25 cellular contexts compared by ENCODE assay signal in the genomic region with DNA sequence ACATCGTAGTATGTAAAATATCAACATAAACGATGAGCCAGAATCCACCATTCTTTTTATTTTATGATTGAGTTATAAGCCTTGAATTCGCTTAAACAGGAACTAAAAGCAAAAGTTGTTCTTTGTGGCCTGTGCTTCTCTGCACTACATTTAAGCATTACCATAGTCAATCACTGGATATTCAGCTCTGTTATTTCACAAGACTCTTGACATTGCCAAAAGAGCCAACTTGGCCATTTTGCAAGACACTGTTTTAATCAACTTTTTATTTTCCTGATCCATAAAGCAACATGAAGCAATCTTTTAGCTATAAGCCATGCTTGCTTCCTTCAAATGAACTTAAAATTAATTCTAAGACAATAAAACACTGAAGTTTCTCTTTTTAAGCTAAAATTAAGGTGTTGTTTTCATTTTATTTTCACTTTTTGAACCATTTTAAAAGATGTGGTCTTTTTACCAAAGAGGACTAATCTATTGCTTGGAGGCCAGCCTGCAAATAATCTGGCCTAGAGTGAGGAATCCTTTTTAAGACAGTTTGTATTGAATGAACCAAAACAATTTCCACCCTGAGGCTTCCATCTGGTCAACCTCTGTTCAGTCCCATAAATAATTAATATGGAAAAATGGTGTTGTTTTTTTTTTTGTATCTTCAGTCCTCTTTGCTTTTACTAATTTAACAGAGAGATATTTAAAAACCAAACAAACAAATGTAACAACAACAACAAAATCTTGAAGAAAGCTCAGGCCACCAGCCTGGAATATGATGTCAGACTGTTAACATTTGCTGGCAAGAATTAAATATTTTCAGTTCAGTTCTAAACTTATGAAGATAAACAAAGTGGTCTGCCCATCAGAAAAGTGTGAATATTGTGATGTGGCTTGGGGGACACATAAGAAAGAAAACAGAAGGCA.
A peak's percentile ranks its signal among the peaks of the same experiment; 100 is the strongest.
DNase-seq lines count a peak whose midpoint lies in the region; ATAC-seq and TF ChIP-seq lines count a peak whose summit lies in the region.
"Had no signal": no experiment of that assay in that cellular context is flagged by ENCODE, and none has a peak within 500 bp of the region (broad histone marks: within the 10 kb centered on the region; RNA-seq: fewer than 3 reads in every experiment).

No MANE protein-coding gene starts in this region.

- H3K4me1 ChIP-seq in vagina: peaks cover 26% of the 10 kb centered on the region
- H3K4me1 ChIP-seq: BE2C, foreskin keratinocyte had no signal

- no peak for DNase-seq in Right ventricle myocardium inferior (ENCODE audit: missing footprints)
- DNase-seq in cardiac septum (ENCODE audit: low spot score): no peak
- peak; percentile 45 for DNase-seq in fibroblast of mammary gland (ENCODE audit: low read depth)
- peak; percentile 35 for DNase-seq in iris pigment epithelial cell (ENCODE audit: low read depth)
- no peak for DNase-seq in vagina (ENCODE audit: extremely low spot score in 2 of 2)
- DNase-seq in NCI-H2029 (lab: John Stamatoyannopoulos, UW): no peak
- DNase-seq in C1 segment of cervical spinal cord (lab: John Stamatoyannopoulos, UW): no peak
- DNase-seq in NOMO-1 treated with DMSO at 0.1 percent for 48 hours (lab: John Stamatoyannopoulos, UW; ENCODE audit: unreplicated experiment): no peak
- DNase-seq: activated CD4-positive, alpha-beta T cell treated with anti-CD3 and anti-CD28 coated beads, Interleukin-2, amount 50 U/mL, for 1 hour; activated CD8-positive, alpha-beta memory T cell treated with anti-CD3 and anti-CD28 coated beads, Interleukin-2, amount 50 U/mL, for 48 hours; BE2C; COR-L47; foreskin keratinocyte; hypothalamus; islet precursor cell; mammary epithelial cell; NCI-H1092; NCI-H510A treated with DMSO at 0.1 percent for 48 hours; NK-92 treated with Interleukin-12 subunit alpha and Interleukin-12 subunit beta, amount 100 ng/mL, for 24 hours; stimulated activated CD4-positive, alpha-beta T cell treated with anti-CD3 and anti-CD28 coated beads, Interleukin-2, amount 100 ng/mL, for 48 hours; stimulated activated naive CD4-positive, alpha-beta T cell treated with Interleukin-2 at 50 U/mL for 16 hours; T-helper 17 cell; tibial artery had no signal

- peak; percentile 74 for ATAC-seq in Right ventricle myocardium inferior
- ATAC-seq: foreskin keratinocyte, GM23338, T-helper 17 cell had no signal

- H3K27me3 ChIP-seq in vagina: no peaks in the 10 kb centered on the region
- H3K27me3 ChIP-seq: BE2C, foreskin keratinocyte, tibial artery had no signal

- intact Hi-C loops in Right ventricle myocardium inferior (cut with DNase I): no loop called here
- intact Hi-C loops in cardiac septum (cut with DNase I): no loop called here
- intact Hi-C loops in vagina (cut with DNase I): no loop called here

- no peak for TF ChIP-seq POLR2A in vagina (IDR thresholded peaks at IDR 0.05)

- no peaks in the 10 kb centered on the region for H3K36me3 ChIP-seq in vagina
- H3K36me3 ChIP-seq: BE2C, tibial artery had no signal

- no peak overlapping the region for H3K4me3 ChIP-seq in fibroblast of mammary gland (ENCODE audit: control insufficient read depth, low read depth, low read length)
- no peak overlapping the region for H3K4me3 ChIP-seq in vagina
- H3K4me3 ChIP-seq: GM23338, smooth muscle cell, tibial artery had no signal

- TF ChIP-seq CTCF in fibroblast of mammary gland (conservative IDR thresholded peaks at IDR 0.05; ENCODE audit: control insufficient read depth, insufficient read depth, low read depth, low read length) (no peak), vagina (IDR thresholded peaks at IDR 0.05) (no peak)

- H3K9me3 ChIP-seq in vagina: no peaks in the 10 kb centered on the region
- H3K9me3 ChIP-seq: BE2C, tibial artery had no signal

- peak overlapping the region; percentile 31 for H3K27ac ChIP-seq in vagina
- H3K27ac ChIP-seq: foreskin keratinocyte had no signal

Comparison
In these comparisons a context has a peak if more than half of its experiments do, and no peak if none do; other contexts are left out.
1. DNase-seq: peak in fibroblast of mammary gland (single experiment) and iris pigment epithelial cell (single experiment); none in Right ventricle myocardium inferior (single experiment), cardiac septum (single experiment), vagina (0 of 2), NCI-H2029 (single experiment), C1 segment of cervical spinal cord (0 of 14) and NOMO-1 treated with DMSO at 0.1 percent for 48 hours (single experiment).